Comparison of ENCODE assay signal across 16 cellular contexts in genomic region chr11:6351782-6352181, GRCh38. TPM values are rescaled to one million over a fixed set of nuclear protein-coding genes. Genes with fewer than 3 reads are reported as not detected.
DNase-seq lines count a peak whose midpoint lies in the region; ATAC-seq and TF ChIP-seq lines count a peak whose summit lies in the region.
"Had no signal": no experiment of that assay in that cellular context is flagged by ENCODE, and none has a peak within 500 bp of the region (broad histone marks: within the 10 kb centered on the region; RNA-seq: fewer than 3 reads in every experiment).

No MANE protein-coding gene starts in this region.

- no peak for DNase-seq in natural killer cell treated with Interleukin-12 subunit alpha and Interleukin-12 subunit beta and Interleukin-15 and Interleukin-18, amount 100 ng/mL, for 72 hours (ENCODE audit: low spot score)
- DNase-seq in natural killer cell (no peak), gastrocnemius medialis (no peak), suprapubic skin (ENCODE audit: low spot score in 2 of 2) (no peak)
- DNase-seq in activated CD4-positive, alpha-beta T cell treated with anti-CD3 and anti-CD28 coated beads, Interleukin-2, amount 50 U/mL, for 48 hours, result peak; percentile 37 to 56
- DNase-seq in activated naive CD8-positive, alpha-beta T cell treated with anti-CD3 and anti-CD28 coated beads, Interleukin-2, amount 50 U/mL, for 24 hours, result peak; percentile 39
- no peak for DNase-seq in stimulated activated effector memory CD8-positive, alpha-beta T cell treated with anti-CD3 and anti-CD28 coated beads, Interleukin-12 subunit alpha, Interleukin-12 subunit beta, amount 100 ng/mL, for 72 hours (ENCODE audit: low spot score in 2 of 2)
- DNase-seq: CD4-positive, alpha-beta memory T cell; cerebellar nuclear complex; GM23248; NCI-H510A; SK-N-SH; T-helper 9 cell had no signal

- no peaks in the 10 kb centered on the region for H3K9me3 Mint-ChIP-seq in natural killer cell treated with Interleukin-12 subunit alpha and Interleukin-12 subunit beta and Interleukin-15 and Interleukin-18, amount 100 ng/mL, for 72 hours
- H3K9me3 Mint-ChIP-seq in natural killer cell, result no peaks in the 10 kb centered on the region
- H3K9me3 Mint-ChIP-seq in activated naive CD8-positive, alpha-beta T cell treated with anti-CD3 and anti-CD28 coated beads, Interleukin-2, amount 50 U/mL, for 24 hours, result no peaks in the 10 kb centered on the region
- H3K9me3 Mint-ChIP-seq in stimulated activated effector memory CD8-positive, alpha-beta T cell treated with anti-CD3 and anti-CD28 coated beads, Interleukin-12 subunit alpha, Interleukin-12 subunit beta, amount 100 ng/mL, for 72 hours, result no peaks in the 10 kb centered on the region
- H3K9me3 Mint-ChIP-seq: CD4-positive, alpha-beta memory T cell had no signal

- H3K27me3 Mint-ChIP-seq in natural killer cell treated with Interleukin-12 subunit alpha and Interleukin-12 subunit beta and Interleukin-15 and Interleukin-18, amount 100 ng/mL, for 72 hours, result peaks cover 16 to 26% of the 10 kb centered on the region in 2 donors
- H3K27me3 Mint-ChIP-seq in natural killer cell (ENCODE audit: low read depth in 2 of 2), result peaks cover 18% of the 10 kb centered on the region in 2 donors
- no peaks in the 10 kb centered on the region for H3K27me3 Mint-ChIP-seq in activated naive CD8-positive, alpha-beta T cell treated with anti-CD3 and anti-CD28 coated beads, Interleukin-2, amount 50 U/mL, for 24 hours

- no peak for TF ChIP-seq POLR2A in gastrocnemius medialis (IDR thresholded peaks at IDR 0.05)
- no peak for TF ChIP-seq POLR2A in suprapubic skin (IDR thresholded peaks at IDR 0.05)

- peaks cover 0 to 3% of the 10 kb centered on the region in 2 donors for H3K4me1 ChIP-seq in gastrocnemius medialis
- peaks cover 2% of the 10 kb centered on the region for H3K4me1 ChIP-seq in suprapubic skin
- H3K4me1 ChIP-seq: right atrium auricular region had no signal

- TF ChIP-seq CTCF in natural killer cell (IDR thresholded peaks at IDR 0.05) (no peak), gastrocnemius medialis (IDR thresholded peaks at IDR 0.05 in 4 of 5, conservative IDR thresholded peaks at IDR 0.05 in 1 of 5) (no peak), suprapubic skin (IDR thresholded peaks at IDR 0.05) (no peak)

- H3K27ac ChIP-seq in gastrocnemius medialis, result no peak overlapping the region
- no peak overlapping the region for H3K27ac ChIP-seq in suprapubic skin
- H3K27ac ChIP-seq: GM23248, right atrium auricular region had no signal

- H3K9me3 ChIP-seq in gastrocnemius medialis (no peaks in the 10 kb centered on the region), suprapubic skin (no peaks in the 10 kb centered on the region)
- H3K9me3 ChIP-seq: right atrium auricular region, SK-N-SH had no signal

- no peaks in the 10 kb centered on the region for H3K27me3 ChIP-seq in gastrocnemius medialis
- H3K27me3 ChIP-seq in suprapubic skin, result no peaks in the 10 kb centered on the region
- H3K27me3 ChIP-seq: right atrium auricular region had no signal

- no peak overlapping the region for H3K27ac Mint-ChIP-seq in natural killer cell treated with Interleukin-12 subunit alpha and Interleukin-12 subunit beta and Interleukin-15 and Interleukin-18, amount 100 ng/mL, for 72 hours
- H3K27ac Mint-ChIP-seq in natural killer cell, result no peak overlapping the region
- peak overlapping the region; percentile 55 for H3K27ac Mint-ChIP-seq in activated naive CD8-positive, alpha-beta T cell treated with anti-CD3 and anti-CD28 coated beads, Interleukin-2, amount 50 U/mL, for 24 hours
- H3K27ac Mint-ChIP-seq in stimulated activated effector memory CD8-positive, alpha-beta T cell treated with anti-CD3 and anti-CD28 coated beads, Interleukin-12 subunit alpha, Interleukin-12 subunit beta, amount 100 ng/mL, for 72 hours, result peak overlapping the region; percentile 46

- intact Hi-C loops in natural killer cell (cut with micrococcal nuclease) (loop anchor here (5.0 kb wide), 1 partner anchor 1229 kb away; no protein-coding TSS in a partner anchor), gastrocnemius medialis (cut with DNase I; ENCODE audit: low total_unique reads) (loop anchor here (2.0 to 5.0 kb wide), 4 partner anchors 359 to 1715 kb away; partner anchors contain the start of gene OR51D1)

- peaks cover 0 to 4% of the 10 kb centered on the region in 2 donors for H3K4me1 Mint-ChIP-seq in natural killer cell treated with Interleukin-12 subunit alpha and Interleukin-12 subunit beta and Interleukin-15 and Interleukin-18, amount 100 ng/mL, for 72 hours (ENCODE audit: low read depth in 2 of 2)
- no peaks in the 10 kb centered on the region for H3K4me1 Mint-ChIP-seq in natural killer cell
- peaks cover 36% of the 10 kb centered on the region for H3K4me1 Mint-ChIP-seq in activated naive CD8-positive, alpha-beta T cell treated with anti-CD3 and anti-CD28 coated beads, Interleukin-2, amount 50 U/mL, for 24 hours
- H3K4me1 Mint-ChIP-seq in stimulated activated effector memory CD8-positive, alpha-beta T cell treated with anti-CD3 and anti-CD28 coated beads, Interleukin-12 subunit alpha, Interleukin-12 subunit beta, amount 100 ng/mL, for 72 hours, result peaks cover 30% of the 10 kb centered on the region

- in situ Hi-C loops in gastrocnemius medialis (cut with MboI; ENCODE audit: low sequenced_read_pairs in 4 of 4), result loop anchor here (5.0 to 25.0 kb wide), 6 partner anchors 57 to 339 kb away; partner anchors contain the start of genes CNGA4 (in 1 of the 4), FHIP1B (in 1 of the 4) and OR56A4 (in 1 of the 4)

- H3K36me3 ChIP-seq in gastrocnemius medialis (no peaks in the 10 kb centered on the region), suprapubic skin (no peaks in the 10 kb centered on the region)
- H3K36me3 ChIP-seq: right atrium auricular region had no signal

- no peak for TF ChIP-seq EP300 in suprapubic skin (IDR thresholded peaks at IDR 0.05)

- no peak overlapping the region for H3K4me3 Mint-ChIP-seq in natural killer cell treated with Interleukin-12 subunit alpha and Interleukin-12 subunit beta and Interleukin-15 and Interleukin-18, amount 100 ng/mL, for 72 hours
- H3K4me3 Mint-ChIP-seq in natural killer cell, result no peak overlapping the region
- peak overlapping the region; percentile 1 for H3K4me3 Mint-ChIP-seq in activated naive CD8-positive, alpha-beta T cell treated with anti-CD3 and anti-CD28 coated beads, Interleukin-2, amount 50 U/mL, for 24 hours
- peak overlapping the region; percentile 17 for H3K4me3 Mint-ChIP-seq in stimulated activated effector memory CD8-positive, alpha-beta T cell treated with anti-CD3 and anti-CD28 coated beads, Interleukin-12 subunit alpha, Interleukin-12 subunit beta, amount 100 ng/mL, for 72 hours
- H3K4me3 Mint-ChIP-seq: CD4-positive, alpha-beta memory T cell had no signal

- WGBS in suprapubic skin, result 69% methylated on average over 4 of the region's 4 CpGs

- H3K4me3 ChIP-seq in gastrocnemius medialis, result no peak overlapping the region
- no peak overlapping the region for H3K4me3 ChIP-seq in suprapubic skin
- H3K4me3 ChIP-seq: GM23248, right atrium auricular region had no signal

- peak; percentile 45 to 57 for ATAC-seq in natural killer cell treated with Interleukin-12 subunit alpha and Interleukin-12 subunit beta and Interleukin-15 and Interleukin-18, amount 100 ng/mL, for 72 hours
- ATAC-seq in natural killer cell (no peak), gastrocnemius medialis (no peak), GM19035 (IDR thresholded peaks at IDR 0.05; ENCODE audit: unreplicated experiment) (no peak)
- ATAC-seq in activated naive CD8-positive, alpha-beta T cell treated with anti-CD3 and anti-CD28 coated beads, Interleukin-2, amount 50 U/mL, for 24 hours, result peak; percentile 94
- ATAC-seq in stimulated activated effector memory CD8-positive, alpha-beta T cell treated with anti-CD3 and anti-CD28 coated beads, Interleukin-12 subunit alpha, Interleukin-12 subunit beta, amount 100 ng/mL, for 72 hours, result peak; percentile 98
- ATAC-seq: esophagus mucosa had no signal

- H3K36me3 Mint-ChIP-seq in natural killer cell treated with Interleukin-12 subunit alpha and Interleukin-12 subunit beta and Interleukin-15 and Interleukin-18, amount 100 ng/mL, for 72 hours, result no peaks in the 10 kb centered on the region
- H3K36me3 Mint-ChIP-seq in natural killer cell, result no peaks in the 10 kb centered on the region
- no peaks in the 10 kb centered on the region for H3K36me3 Mint-ChIP-seq in activated naive CD8-positive, alpha-beta T cell treated with anti-CD3 and anti-CD28 coated beads, Interleukin-2, amount 50 U/mL, for 24 hours (ENCODE audit: low read depth)
- H3K36me3 Mint-ChIP-seq in stimulated activated effector memory CD8-positive, alpha-beta T cell treated with anti-CD3 and anti-CD28 coated beads, Interleukin-12 subunit alpha, Interleukin-12 subunit beta, amount 100 ng/mL, for 72 hours, result no peaks in the 10 kb centered on the region
- H3K36me3 Mint-ChIP-seq: CD4-positive, alpha-beta memory T cell had no signal

RNA-seq across cellular contexts. Expression of gene CAVIN3, which starts 31.5 kb away (rescaled TPM):
- under 1 TPM in 1 of 2 donors, not detected in 1; 0.78 TPM for total RNA-seq in natural killer cell treated with Interleukin-12 subunit alpha and Interleukin-12 subunit beta and Interleukin-15 and Interleukin-18, amount 100 ng/mL, for 72 hours
- total RNA-seq in natural killer cell, result not detected
- 10 to 100 TPM; 12.9 to 53.6 (median 34.1) TPM for total RNA-seq in gastrocnemius medialis
- total RNA-seq in suprapubic skin, result 10 to 100 TPM; 28.1 to 51.6 (median 36.7) TPM

RNA-seq across cellular contexts. Expression of gene SMPD1, which starts 38.5 kb away (rescaled TPM):
- 10 to 100 TPM; 26.4 to 29.1 TPM for total RNA-seq in natural killer cell treated with Interleukin-12 subunit alpha and Interleukin-12 subunit beta and Interleukin-15 and Interleukin-18, amount 100 ng/mL, for 72 hours
- total RNA-seq in natural killer cell (10 to 100 TPM; 52.7 to 63.3 (median 56.1) TPM), gastrocnemius medialis (10 to 100 TPM; 19.2 to 56.1 (median 42.4) TPM), suprapubic skin (10 to 100 TPM; 25.0 to 45.5 (median 40.8) TPM)

Comparison
In these comparisons a context has a peak if more than half of its experiments do, and no peak if none do; other contexts are left out.
1. ATAC-seq: peak in natural killer cell treated with Interleukin-12 subunit alpha and Interleukin-12 subunit beta and Interleukin-15 and Interleukin-18, amount 100 ng/mL, for 72 hours (2 of 2), activated naive CD8-positive, alpha-beta T cell treated with anti-CD3 and anti-CD28 coated beads, Interleukin-2, amount 50 U/mL, for 24 hours (single experiment) and stimulated activated effector memory CD8-positive, alpha-beta T cell treated with anti-CD3 and anti-CD28 coated beads, Interleukin-12 subunit alpha, Interleukin-12 subunit beta, amount 100 ng/mL, for 72 hours (single experiment); none in natural killer cell (0 of 3), gastrocnemius medialis (0 of 2) and GM19035 (single experiment).
2. DNase-seq: peak in activated CD4-positive, alpha-beta T cell treated with anti-CD3 and anti-CD28 coated beads, Interleukin-2, amount 50 U/mL, for 48 hours (2 of 2) and activated naive CD8-positive, alpha-beta T cell treated with anti-CD3 and anti-CD28 coated beads, Interleukin-2, amount 50 U/mL, for 24 hours (single experiment); none in natural killer cell treated with Interleukin-12 subunit alpha and Interleukin-12 subunit beta and Interleukin-15 and Interleukin-18, amount 100 ng/mL, for 72 hours (single experiment), natural killer cell (single experiment), stimulated activated effector memory CD8-positive, alpha-beta T cell treated with anti-CD3 and anti-CD28 coated beads, Interleukin-12 subunit alpha, Interleukin-12 subunit beta, amount 100 ng/mL, for 72 hours (0 of 2), gastrocnemius medialis (0 of 2) and suprapubic skin (0 of 2).
3. H3K27ac Mint-ChIP-seq: peak in activated naive CD8-positive, alpha-beta T cell treated with anti-CD3 and anti-CD28 coated beads, Interleukin-2, amount 50 U/mL, for 24 hours (single experiment) and stimulated activated effector memory CD8-positive, alpha-beta T cell treated with anti-CD3 and anti-CD28 coated beads, Interleukin-12 subunit alpha, Interleukin-12 subunit beta, amount 100 ng/mL, for 72 hours (single experiment); none in natural killer cell treated with Interleukin-12 subunit alpha and Interleukin-12 subunit beta and Interleukin-15 and Interleukin-18, amount 100 ng/mL, for 72 hours (0 of 2) and natural killer cell (0 of 2).
4. H3K4me3 Mint-ChIP-seq: peak in activated naive CD8-positive, alpha-beta T cell treated with anti-CD3 and anti-CD28 coated beads, Interleukin-2, amount 50 U/mL, for 24 hours (single experiment) and stimulated activated effector memory CD8-positive, alpha-beta T cell treated with anti-CD3 and anti-CD28 coated beads, Interleukin-12 subunit alpha, Interleukin-12 subunit beta, amount 100 ng/mL, for 72 hours (single experiment); none in natural killer cell treated with Interleukin-12 subunit alpha and Interleukin-12 subunit beta and Interleukin-15 and Interleukin-18, amount 100 ng/mL, for 72 hours (single experiment) and natural killer cell (single experiment).
5. RNA of gene CAVIN3, which starts 31.5 kb away (total RNA-seq): 28.1 to 51.6 TPM in suprapubic skin and 12.9 to 53.6 TPM in gastrocnemius medialis; 0.78 TPM in natural killer cell treated with Interleukin-12 subunit alpha and Interleukin-12 subunit beta and Interleukin-15 and Interleukin-18, amount 100 ng/mL, for 72 hours and not detected in natural killer cell; every median in the first group is over 4 times any median in the second.